ENCODE assay signal across 1 cellular context in genomic region chr6:70700922-70701876, GRCh38.
TF ChIP-seq lines count a peak whose summit lies in the region.

No MANE protein-coding gene starts in this region.

TF ChIP-seq in H1, 55 proteins besides CTCF, POLR2A, EP300 and RAD21:
- no peak for TF ChIP-seq KDM1A (IDR thresholded peaks at IDR 0.05; ENCODE audit: borderline replicate concordance, low read length)
- no peak for TF ChIP-seq ATF3 (IDR thresholded peaks at IDR 0.05; ENCODE audit: insufficient read depth, low read depth, low read length)
- TF ChIP-seq RXRA (IDR thresholded peaks at IDR 0.05; ENCODE audit: insufficient read depth, low read depth, low read length) = no peak
- no peak for TF ChIP-seq ATF2 (IDR thresholded peaks at IDR 0.05; ENCODE audit: low read length)
- TF ChIP-seq SIRT6 (IDR thresholded peaks at IDR 0.05; ENCODE audit: low read length) = no peak
- no peak for TF ChIP-seq CEBPB (IDR thresholded peaks at IDR 0.05; ENCODE audit: low read depth, low read length)
- TF ChIP-seq SUZ12 (IDR thresholded peaks at IDR 0.05; ENCODE audit: low read length) = no peak
- no peak for TF ChIP-seq YY1 (IDR thresholded peaks at IDR 0.05; ENCODE audit: low read depth, low read length)
- TF ChIP-seq BRCA1 (IDR thresholded peaks at IDR 0.05; ENCODE audit: low read depth, low read length) = no peak
- TF ChIP-seq JUND (IDR thresholded peaks at IDR 0.05; ENCODE audit: low read length) = no peak
- TF ChIP-seq BCL11A (IDR thresholded peaks at IDR 0.05; ENCODE audit: low read depth in 2 of 2, low read length in 2 of 2) = no peak
- no peak for TF ChIP-seq TBP (IDR thresholded peaks at IDR 0.05; ENCODE audit: low read depth, low read length)
- no peak for TF ChIP-seq USF2 (IDR thresholded peaks at IDR 0.05; ENCODE audit: low read length)
- TF ChIP-seq CHD7 (IDR thresholded peaks at IDR 0.05; ENCODE audit: insufficient replicate concordance, low read length) = no peak
- no peak for TF ChIP-seq MAFK (IDR thresholded peaks at IDR 0.05; ENCODE audit: low read depth, low read length)
